ENCODE assay signal across 1 cellular context in the genomic region with DNA sequence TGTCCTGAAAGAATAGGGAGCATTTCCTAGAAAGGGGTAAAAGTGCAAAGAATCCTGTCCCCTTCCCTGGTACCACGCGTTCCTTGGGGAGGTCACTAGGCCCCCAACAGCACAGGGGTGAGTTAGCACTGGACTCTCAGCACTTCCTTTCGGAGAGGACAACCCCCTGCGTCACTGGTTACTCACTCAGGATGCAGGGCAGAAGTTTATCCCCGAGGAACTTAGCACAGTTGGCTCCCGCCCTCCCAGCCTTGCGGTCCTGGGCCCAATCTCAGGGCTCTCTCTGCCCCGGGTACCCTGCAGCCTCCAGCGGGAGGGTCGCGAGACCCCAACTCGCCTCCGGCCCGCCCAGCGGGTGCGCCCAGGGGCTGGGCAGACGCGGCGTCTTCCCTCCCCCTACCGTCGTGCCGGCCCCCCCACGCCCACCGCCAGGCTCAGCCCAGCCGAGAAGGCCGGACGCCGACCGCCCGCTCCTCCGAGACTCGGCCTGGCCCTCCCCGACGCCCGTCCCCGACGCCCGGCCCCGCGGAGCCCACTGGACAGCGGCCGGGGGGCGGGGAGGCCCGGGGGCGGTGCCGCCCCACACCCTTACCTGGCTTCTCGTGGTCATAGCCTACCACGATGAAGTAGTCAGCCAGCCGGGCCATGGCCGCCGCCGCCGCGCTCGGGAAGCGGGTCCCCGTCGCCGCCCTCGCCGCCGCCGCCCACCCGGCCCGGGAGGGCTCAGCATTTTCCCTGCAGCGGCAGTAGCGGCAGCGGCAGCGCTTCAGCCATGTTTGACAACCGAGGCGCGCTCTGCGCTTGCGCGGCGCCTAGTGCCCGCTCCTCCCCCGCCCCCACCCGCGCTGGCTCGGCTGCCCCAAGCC.
TF ChIP-seq lines count a peak whose summit lies in the region.

A gene (minus strand): TSS at position 797 of the 866 bp plus-strand sequence. CDS start 150 bp downstream, at position 647.

TF ChIP-seq in K562, 482 proteins besides CTCF, POLR2A, EP300 and RAD21 (continued from another document and continues in another):
- TF ChIP-seq, protein P1, sequence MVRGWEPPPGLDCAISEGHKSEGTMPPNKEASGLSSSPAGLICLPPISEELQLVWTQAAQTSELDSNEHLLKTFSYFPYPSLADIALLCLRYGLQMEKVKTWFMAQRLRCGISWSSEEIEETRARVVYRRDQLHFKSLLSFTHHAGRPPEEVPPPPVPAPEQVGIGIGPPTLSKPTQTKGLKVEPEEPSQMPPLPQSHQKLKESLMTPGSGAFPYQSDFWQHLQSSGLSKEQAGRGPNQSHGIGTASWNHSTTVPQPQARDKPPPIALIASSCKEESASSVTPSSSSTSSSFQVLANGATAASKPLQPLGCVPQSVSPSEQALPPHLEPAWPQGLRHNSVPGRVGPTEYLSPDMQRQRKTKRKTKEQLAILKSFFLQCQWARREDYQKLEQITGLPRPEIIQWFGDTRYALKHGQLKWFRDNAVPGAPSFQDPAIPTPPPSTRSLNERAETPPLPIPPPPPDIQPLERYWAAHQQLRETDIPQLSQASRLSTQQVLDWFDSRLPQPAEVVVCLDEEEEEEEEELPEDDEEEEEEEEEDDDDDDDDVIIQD (CRISPR knock-in tag; IDR thresholded peaks at IDR 0.05), result no peak
- TF ChIP-seq, protein P2, sequence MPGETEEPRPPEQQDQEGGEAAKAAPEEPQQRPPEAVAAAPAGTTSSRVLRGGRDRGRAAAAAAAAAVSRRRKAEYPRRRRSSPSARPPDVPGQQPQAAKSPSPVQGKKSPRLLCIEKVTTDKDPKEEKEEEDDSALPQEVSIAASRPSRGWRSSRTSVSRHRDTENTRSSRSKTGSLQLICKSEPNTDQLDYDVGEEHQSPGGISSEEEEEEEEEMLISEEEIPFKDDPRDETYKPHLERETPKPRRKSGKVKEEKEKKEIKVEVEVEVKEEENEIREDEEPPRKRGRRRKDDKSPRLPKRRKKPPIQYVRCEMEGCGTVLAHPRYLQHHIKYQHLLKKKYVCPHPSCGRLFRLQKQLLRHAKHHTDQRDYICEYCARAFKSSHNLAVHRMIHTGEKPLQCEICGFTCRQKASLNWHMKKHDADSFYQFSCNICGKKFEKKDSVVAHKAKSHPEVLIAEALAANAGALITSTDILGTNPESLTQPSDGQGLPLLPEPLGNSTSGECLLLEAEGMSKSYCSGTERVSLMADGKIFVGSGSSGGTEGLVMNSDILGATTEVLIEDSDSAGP (CRISPR knock-in tag; IDR thresholded peaks at IDR 0.05), result no peak
- TF ChIP-seq ZNF431 (CRISPR knock-in tag; IDR thresholded peaks at IDR 0.05) (no peak), ZNF507 (tag; conservative IDR thresholded peaks at IDR 0.05) (no peak), YY1 (IDR thresholded peaks at IDR 0.05; ENCODE audit: borderline replicate concordance in 1 of 3, control insufficient read depth in 1 of 3, extremely low read depth in 1 of 3, insufficient read depth in 3 of 3, insufficient read length in 1 of 3, insufficient replicate concordance in 2 of 3, low read depth in 1 of 3, low read length in 2 of 3) (peak; percentile 39 to 93 (median 88)), ARHGAP35 (IDR thresholded peaks at IDR 0.05; ENCODE audit: partially characterized antibody) (no peak), HCFC1 (IDR thresholded peaks at IDR 0.05; ENCODE audit: low read depth, low read length) (peak; percentile 16; the same call in 1 of the 2 replicates), SMAD3 (CRISPR knock-in tag; conservative IDR thresholded peaks at IDR 0.05) (no peak), CREM (IDR thresholded peaks at IDR 0.05; ENCODE audit: low read depth) (peak; percentile 70), PCBP2 (IDR thresholded peaks at IDR 0.05; ENCODE audit: low read depth, low read length, poor library complexity, severe bottlenecking) (no peak), ZBTB17 (CRISPR knock-in tag; IDR thresholded peaks at IDR 0.05) (no peak), TSC22D4 (tag; IDR thresholded peaks at IDR 0.05) (no peak), SRSF9 (IDR thresholded peaks at IDR 0.05; ENCODE audit: borderline replicate concordance, low read depth, low read length) (no peak), ETV5 (CRISPR knock-in tag; IDR thresholded peaks at IDR 0.05; ENCODE audit: low read depth) (no peak), GABPB1 (CRISPR knock-in tag; IDR thresholded peaks at IDR 0.05) (no peak), ZNF121 (CRISPR knock-in tag; conservative IDR thresholded peaks at IDR 0.05) (no peak), NFIC (IDR thresholded peaks at IDR 0.05) (0 out of 2 replicates have a peak, but pooled peaks have one; percentile 19), POLR3A (IDR thresholded peaks at IDR 0.05; ENCODE audit: borderline replicate concordance, extremely low read depth, insufficient read depth, insufficient read length) (no peak), E2F3 (CRISPR knock-in tag; IDR thresholded peaks at IDR 0.05) (no peak), RB1 (IDR thresholded peaks at IDR 0.05; ENCODE audit: low read depth) (peak; percentile 39; the same call in 1 of the 2 replicates), ZNF586 (CRISPR knock-in tag; conservative IDR thresholded peaks at IDR 0.05) (no peak), HEY1 (CRISPR knock-in tag; IDR thresholded peaks at IDR 0.05; ENCODE audit: borderline replicate concordance) (no peak), GATA2 (CRISPR knock-in tag; IDR thresholded peaks at IDR 0.05) (no peak), RUNX1 (IDR thresholded peaks at IDR 0.05; ENCODE audit: low read depth) (no peak), MTA3 (IDR thresholded peaks at IDR 0.05; ENCODE audit: borderline replicate concordance) (0 out of 2 replicates have a peak, but pooled peaks have one; percentile 9)
- TF ChIP-seq, protein P3, sequence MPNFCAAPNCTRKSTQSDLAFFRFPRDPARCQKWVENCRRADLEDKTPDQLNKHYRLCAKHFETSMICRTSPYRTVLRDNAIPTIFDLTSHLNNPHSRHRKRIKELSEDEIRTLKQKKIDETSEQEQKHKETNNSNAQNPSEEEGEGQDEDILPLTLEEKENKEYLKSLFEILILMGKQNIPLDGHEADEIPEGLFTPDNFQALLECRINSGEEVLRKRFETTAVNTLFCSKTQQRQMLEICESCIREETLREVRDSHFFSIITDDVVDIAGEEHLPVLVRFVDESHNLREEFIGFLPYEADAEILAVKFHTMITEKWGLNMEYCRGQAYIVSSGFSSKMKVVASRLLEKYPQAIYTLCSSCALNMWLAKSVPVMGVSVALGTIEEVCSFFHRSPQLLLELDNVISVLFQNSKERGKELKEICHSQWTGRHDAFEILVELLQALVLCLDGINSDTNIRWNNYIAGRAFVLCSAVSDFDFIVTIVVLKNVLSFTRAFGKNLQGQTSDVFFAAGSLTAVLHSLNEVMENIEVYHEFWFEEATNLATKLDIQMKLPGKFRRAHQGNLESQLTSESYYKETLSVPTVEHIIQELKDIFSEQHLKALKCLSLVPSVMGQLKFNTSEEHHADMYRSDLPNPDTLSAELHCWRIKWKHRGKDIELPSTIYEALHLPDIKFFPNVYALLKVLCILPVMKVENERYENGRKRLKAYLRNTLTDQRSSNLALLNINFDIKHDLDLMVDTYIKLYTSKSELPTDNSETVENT (CRISPR knock-in tag; IDR thresholded peaks at IDR 0.05), result no peak
- TF ChIP-seq, protein P4, sequence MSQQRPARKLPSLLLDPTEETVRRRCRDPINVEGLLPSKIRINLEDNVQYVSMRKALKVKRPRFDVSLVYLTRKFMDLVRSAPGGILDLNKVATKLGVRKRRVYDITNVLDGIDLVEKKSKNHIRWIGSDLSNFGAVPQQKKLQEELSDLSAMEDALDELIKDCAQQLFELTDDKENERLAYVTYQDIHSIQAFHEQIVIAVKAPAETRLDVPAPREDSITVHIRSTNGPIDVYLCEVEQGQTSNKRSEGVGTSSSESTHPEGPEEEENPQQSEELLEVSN (IDR thresholded peaks at IDR 0.05; ENCODE audit: borderline replicate concordance in 1 of 2, extremely low read depth in 1 of 2, insufficient read depth in 1 of 2, insufficient read length in 1 of 2, low read depth in 1 of 2, low read length in 1 of 2, poor library complexity in 1 of 2, severe bottlenecking in 1 of 2), result peak in 1 of 2 experiments; percentile 48
- TF ChIP-seq, protein P5, sequence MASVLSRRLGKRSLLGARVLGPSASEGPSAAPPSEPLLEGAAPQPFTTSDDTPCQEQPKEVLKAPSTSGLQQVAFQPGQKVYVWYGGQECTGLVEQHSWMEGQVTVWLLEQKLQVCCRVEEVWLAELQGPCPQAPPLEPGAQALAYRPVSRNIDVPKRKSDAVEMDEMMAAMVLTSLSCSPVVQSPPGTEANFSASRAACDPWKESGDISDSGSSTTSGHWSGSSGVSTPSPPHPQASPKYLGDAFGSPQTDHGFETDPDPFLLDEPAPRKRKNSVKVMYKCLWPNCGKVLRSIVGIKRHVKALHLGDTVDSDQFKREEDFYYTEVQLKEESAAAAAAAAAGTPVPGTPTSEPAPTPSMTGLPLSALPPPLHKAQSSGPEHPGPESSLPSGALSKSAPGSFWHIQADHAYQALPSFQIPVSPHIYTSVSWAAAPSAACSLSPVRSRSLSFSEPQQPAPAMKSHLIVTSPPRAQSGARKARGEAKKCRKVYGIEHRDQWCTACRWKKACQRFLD (CRISPR knock-in tag; IDR thresholded peaks at IDR 0.05), result 0 out of 2 replicates have a peak, but pooled peaks have one; percentile 47
- TF ChIP-seq, protein P6, sequence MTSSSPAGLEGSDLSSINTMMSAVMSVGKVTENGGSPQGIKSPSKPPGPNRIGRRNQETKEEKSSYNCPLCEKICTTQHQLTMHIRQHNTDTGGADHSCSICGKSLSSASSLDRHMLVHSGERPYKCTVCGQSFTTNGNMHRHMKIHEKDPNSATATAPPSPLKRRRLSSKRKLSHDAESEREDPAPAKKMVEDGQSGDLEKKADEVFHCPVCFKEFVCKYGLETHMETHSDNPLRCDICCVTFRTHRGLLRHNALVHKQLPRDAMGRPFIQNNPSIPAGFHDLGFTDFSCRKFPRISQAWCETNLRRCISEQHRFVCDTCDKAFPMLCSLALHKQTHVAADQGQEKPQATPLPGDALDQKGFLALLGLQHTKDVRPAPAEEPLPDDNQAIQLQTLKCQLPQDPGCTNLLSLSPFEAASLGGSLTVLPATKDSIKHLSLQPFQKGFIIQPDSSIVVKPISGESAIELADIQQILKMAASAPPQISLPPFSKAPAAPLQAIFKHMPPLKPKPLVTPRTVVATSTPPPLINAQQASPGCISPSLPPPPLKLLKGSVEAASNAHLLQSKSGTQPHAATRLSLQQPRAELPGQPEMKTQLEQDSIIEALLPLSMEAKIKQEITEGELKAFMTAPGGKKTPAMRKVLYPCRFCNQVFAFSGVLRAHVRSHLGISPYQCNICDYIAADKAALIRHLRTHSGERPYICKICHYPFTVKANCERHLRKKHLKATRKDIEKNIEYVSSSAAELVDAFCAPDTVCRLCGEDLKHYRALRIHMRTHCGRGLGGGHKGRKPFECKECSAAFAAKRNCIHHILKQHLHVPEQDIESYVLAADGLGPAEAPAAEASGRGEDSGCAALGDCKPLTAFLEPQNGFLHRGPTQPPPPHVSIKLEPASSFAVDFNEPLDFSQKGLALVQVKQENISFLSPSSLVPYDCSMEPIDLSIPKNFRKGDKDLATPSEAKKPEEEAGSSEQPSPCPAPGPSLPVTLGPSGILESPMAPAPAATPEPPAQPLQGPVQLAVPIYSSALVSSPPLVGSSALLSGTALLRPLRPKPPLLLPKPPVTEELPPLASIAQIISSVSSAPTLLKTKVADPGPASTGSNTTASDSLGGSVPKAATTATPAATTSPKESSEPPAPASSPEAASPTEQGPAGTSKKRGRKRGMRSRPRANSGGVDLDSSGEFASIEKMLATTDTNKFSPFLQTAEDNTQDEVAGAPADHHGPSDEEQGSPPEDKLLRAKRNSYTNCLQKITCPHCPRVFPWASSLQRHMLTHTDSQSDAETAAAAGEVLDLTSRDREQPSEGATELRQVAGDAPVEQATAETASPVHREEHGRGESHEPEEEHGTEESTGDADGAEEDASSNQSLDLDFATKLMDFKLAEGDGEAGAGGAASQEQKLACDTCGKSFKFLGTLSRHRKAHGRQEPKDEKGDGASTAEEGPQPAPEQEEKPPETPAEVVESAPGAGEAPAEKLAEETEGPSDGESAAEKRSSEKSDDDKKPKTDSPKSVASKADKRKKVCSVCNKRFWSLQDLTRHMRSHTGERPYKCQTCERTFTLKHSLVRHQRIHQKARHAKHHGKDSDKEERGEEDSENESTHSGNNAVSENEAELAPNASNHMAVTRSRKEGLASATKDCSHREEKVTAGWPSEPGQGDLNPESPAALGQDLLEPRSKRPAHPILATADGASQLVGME (CRISPR knock-in tag; IDR thresholded peaks at IDR 0.05), result no peak
- TF ChIP-seq, protein P7, sequence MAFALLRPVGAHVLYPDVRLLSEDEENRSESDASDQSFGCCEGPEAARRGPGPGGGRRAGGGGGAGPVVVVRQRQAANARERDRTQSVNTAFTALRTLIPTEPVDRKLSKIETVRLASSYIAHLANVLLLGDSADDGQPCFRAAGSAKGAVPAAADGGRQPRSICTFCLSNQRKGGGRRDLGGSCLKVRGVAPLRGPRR (CRISPR knock-in tag; IDR thresholded peaks at IDR 0.05), result no peak
- TF ChIP-seq, protein P8, sequence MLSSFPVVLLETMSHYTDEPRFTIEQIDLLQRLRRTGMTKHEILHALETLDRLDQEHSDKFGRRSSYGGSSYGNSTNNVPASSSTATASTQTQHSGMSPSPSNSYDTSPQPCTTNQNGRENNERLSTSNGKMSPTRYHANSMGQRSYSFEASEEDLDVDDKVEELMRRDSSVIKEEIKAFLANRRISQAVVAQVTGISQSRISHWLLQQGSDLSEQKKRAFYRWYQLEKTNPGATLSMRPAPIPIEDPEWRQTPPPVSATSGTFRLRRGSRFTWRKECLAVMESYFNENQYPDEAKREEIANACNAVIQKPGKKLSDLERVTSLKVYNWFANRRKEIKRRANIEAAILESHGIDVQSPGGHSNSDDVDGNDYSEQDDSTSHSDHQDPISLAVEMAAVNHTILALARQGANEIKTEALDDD (IDR thresholded peaks at IDR 0.05), result no peak
- TF ChIP-seq, protein P9, sequence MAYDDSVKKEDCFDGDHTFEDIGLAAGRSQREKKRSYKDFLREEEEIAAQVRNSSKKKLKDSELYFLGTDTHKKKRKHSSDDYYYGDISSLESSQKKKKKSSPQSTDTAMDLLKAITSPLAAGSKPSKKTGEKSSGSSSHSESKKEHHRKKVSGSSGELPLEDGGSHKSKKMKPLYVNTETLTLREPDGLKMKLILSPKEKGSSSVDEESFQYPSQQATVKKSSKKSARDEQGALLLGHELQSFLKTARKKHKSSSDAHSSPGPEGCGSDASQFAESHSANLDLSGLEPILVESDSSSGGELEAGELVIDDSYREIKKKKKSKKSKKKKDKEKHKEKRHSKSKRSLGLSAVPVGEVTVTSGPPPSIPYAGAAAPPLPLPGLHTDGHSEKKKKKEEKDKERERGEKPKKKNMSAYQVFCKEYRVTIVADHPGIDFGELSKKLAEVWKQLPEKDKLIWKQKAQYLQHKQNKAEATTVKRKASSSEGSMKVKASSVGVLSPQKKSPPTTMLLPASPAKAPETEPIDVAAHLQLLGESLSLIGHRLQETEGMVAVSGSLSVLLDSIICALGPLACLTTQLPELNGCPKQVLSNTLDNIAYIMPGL (CRISPR knock-in tag; IDR thresholded peaks at IDR 0.05), result no peak
- TF ChIP-seq, protein P10, sequence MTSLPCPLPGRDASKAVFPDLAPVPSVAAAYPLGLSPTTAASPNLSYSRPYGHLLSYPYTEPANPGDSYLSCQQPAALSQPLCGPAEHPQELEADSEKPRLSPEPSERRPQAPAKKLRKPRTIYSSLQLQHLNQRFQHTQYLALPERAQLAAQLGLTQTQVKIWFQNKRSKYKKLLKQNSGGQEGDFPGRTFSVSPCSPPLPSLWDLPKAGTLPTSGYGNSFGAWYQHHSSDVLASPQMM (CRISPR knock-in tag; IDR thresholded peaks at IDR 0.05), result no peak
- TF ChIP-seq, protein P11, sequence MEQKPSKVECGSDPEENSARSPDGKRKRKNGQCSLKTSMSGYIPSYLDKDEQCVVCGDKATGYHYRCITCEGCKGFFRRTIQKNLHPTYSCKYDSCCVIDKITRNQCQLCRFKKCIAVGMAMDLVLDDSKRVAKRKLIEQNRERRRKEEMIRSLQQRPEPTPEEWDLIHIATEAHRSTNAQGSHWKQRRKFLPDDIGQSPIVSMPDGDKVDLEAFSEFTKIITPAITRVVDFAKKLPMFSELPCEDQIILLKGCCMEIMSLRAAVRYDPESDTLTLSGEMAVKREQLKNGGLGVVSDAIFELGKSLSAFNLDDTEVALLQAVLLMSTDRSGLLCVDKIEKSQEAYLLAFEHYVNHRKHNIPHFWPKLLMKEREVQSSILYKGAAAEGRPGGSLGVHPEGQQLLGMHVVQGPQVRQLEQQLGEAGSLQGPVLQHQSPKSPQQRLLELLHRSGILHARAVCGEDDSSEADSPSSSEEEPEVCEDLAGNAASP (IDR thresholded peaks at IDR 0.05), result no peak
